Comparison of ENCODE assay signal across 8 cellular contexts in genomic region chr19:1264801-1265610, GRCh38. TPM values are rescaled to one million over a fixed set of nuclear protein-coding genes. Genes with fewer than 3 reads are reported as not detected.
DNase-seq lines count a peak whose midpoint lies in the region; ATAC-seq, FAIRE-seq and TF ChIP-seq lines count a peak whose summit lies in the region.

No MANE protein-coding gene starts in this region.

- BruUV-seq in GM12878 (replicated peaks; lab: Mats Ljungman, UMichigan) = no TSS peak

- SMC1A ChIA-PET in GM12878 (lab: Charles Lee; ENCODE audit: uncharacterized antibody, unreplicated experiment) = interaction anchor here (7.3 kb wide), 1 partner anchor 21 kb away, joined by 172 read pairs; the partner anchor contains the start of gene ATP5F1D

- POLR2A ChIA-PET in GM12878 (lab: Charles Lee) = interaction anchor here (1.0 to 8.7 kb wide), 2 partner anchors 12 to 21 kb away, joined by 3 to 184 read pairs; partner anchors contain the start of gene ATP5F1D

- FAIRE-seq in GM12878 (lab: Jason Lieb, UNC) = no peak
- FAIRE-seq in kidney (lab: Jason Lieb, UNC) = no peak

- H3K9ac ChIP-seq in HUES64 (ENCODE audit: low read depth, low read length) = peak overlapping the region; percentile 61
- no peak overlapping the region for H3K9ac ChIP-seq in GM12878 (ENCODE audit: control insufficient read depth, insufficient read depth, low read length)
- H3K9ac ChIP-seq in kidney (ENCODE audit: low read length in 2 of 2) = no peak overlapping the region

- CTCF ChIA-PET in GM12878 (lab: Yijun Ruan, JAX) = interaction anchor here (1.2 to 7.2 kb wide), 3 partner anchors 12 to 22 kb away, joined by 3 to 363 read pairs (median 26); partner anchors contain the start of gene ATP5F1D

- peak in 1 of 2 experiments; percentile 49; a peak in 1 of 4 replicates for TF ChIP-seq EP300 in GM12878 (IDR thresholded peaks at IDR 0.05; ENCODE audit: borderline replicate concordance in 1 of 2, control insufficient read depth in 1 of 2, low read depth in 2 of 2, low read length in 2 of 2)

- peak overlapping the region; percentile 66 for H3K4me2 ChIP-seq in GM12878 (ENCODE audit: control insufficient read depth, insufficient read depth)

- in situ Hi-C loops in GM12878 (cut with MboI) = loop anchor here (10.0 kb wide), 1 partner anchor 820 kb away; no protein-coding TSS in a partner anchor

- H3K4me1 ChIP-seq in BE2C (peaks cover 55% of the 10 kb centered on the region), HUES64 (ENCODE audit: insufficient read depth, low read length) (peaks cover 35% of the 10 kb centered on the region), GM12878 (ENCODE audit: control insufficient read depth, insufficient read depth, low read length) (peaks cover 55% of the 10 kb centered on the region), kidney (ENCODE audit: control insufficient read depth in 1 of 2, insufficient read depth in 1 of 2, low read depth in 1 of 2, low read length in 2 of 2) (peaks cover 36 to 57% of the 10 kb centered on the region in 2 donors)

- TF ChIP-seq CTCF in BE2C (IDR thresholded peaks at IDR 0.05; ENCODE audit: low read depth, low read length) = no peak
- no peak for TF ChIP-seq CTCF in GM12878 (IDR thresholded peaks at IDR 0.05 in 2 of 3, conservative IDR thresholded peaks at IDR 0.05 in 1 of 3; ENCODE audit: control insufficient read depth in 2 of 3, extremely low read depth in 1 of 3, insufficient read depth in 1 of 3, low read depth in 3 of 3, low read length in 3 of 3)
- no peak for TF ChIP-seq CTCF in kidney (IDR thresholded peaks at IDR 0.05; ENCODE audit: borderline replicate concordance, extremely low read depth, insufficient read depth)

- H3K27ac ChIP-seq in HUES64 (ENCODE audit: low read depth, low read length) (peak overlapping the region; percentile 77), GM12878 (ENCODE audit: control insufficient read depth, insufficient read depth) (peak overlapping the region; percentile 16), kidney (ENCODE audit: low read depth in 2 of 2, low read length in 2 of 2) (peak overlapping the region; percentile 37 to 71)

- H2AFZ ChIP-seq in GM12878 (ENCODE audit: control insufficient read depth, low read depth, low read length) = no peak overlapping the region

- intact Hi-C loops in GM12878 (cut with micrococcal nuclease; ENCODE audit: unreplicated experiment) = no loop called here
- intact Hi-C loops in kidney (cut with DNase I) = no loop called here

- RAD21 ChIA-PET in GM12878 (lab: Charles Lee; ENCODE audit: unreplicated experiment) = interaction anchor here (1.3 to 5.1 kb wide), 5 partner anchors 12 to 198 kb away, joined by 4 to 336 read pairs (median 9); partner anchors contain the start of gene ARHGAP45

- 0 out of 2 replicates have a peak, but pooled peaks have one; percentile 14 for TF ChIP-seq POLR2A in GM12878 (IDR thresholded peaks at IDR 0.05; ENCODE audit: low read depth, low read length)

- peak; percentile 64 for DNase-seq in BE2C
- DNase-seq in GM12878 (ENCODE audit: low read depth, low spot score) = no peak
- peak; percentile 93 for DNase-seq in kidney
- peak; percentile 88 for DNase-seq in stromal cell of bone marrow (ENCODE audit: low read depth)
- no peak for DNase-seq in NCI-H526 (lab: John Stamatoyannopoulos, UW)
- DNase-seq in activated CD4-positive, alpha-beta T cell treated with anti-CD3 and anti-CD28 coated beads for 1 hour = no peak

- H3K4me3 ChIP-seq in BE2C (ENCODE audit: low read depth, low read length) (no peak overlapping the region), HUES64 (ENCODE audit: low read length) (no peak overlapping the region), GM12878 (peak overlapping the region; percentile 10; the same call in 1 of the 2 replicates), kidney (ENCODE audit: low read length in 2 of 2) (no peak overlapping the region)

- H3K9me3 ChIP-seq in BE2C = no peaks in the 10 kb centered on the region
- H3K9me3 ChIP-seq in HUES64 (ENCODE audit: insufficient read depth, low read depth, low read length) = no peaks in the 10 kb centered on the region
- no peaks in the 10 kb centered on the region for H3K9me3 ChIP-seq in GM12878 (replicated peaks; ENCODE audit: control insufficient read depth, insufficient read depth, low read length)
- H3K9me3 ChIP-seq in kidney (ENCODE audit: control insufficient read depth in 1 of 2, low read length in 2 of 2) = no peaks in the 10 kb centered on the region

- 66% methylated on average over 26 of the region's 26 CpGs for WGBS in HUES64
- WGBS in GM12878 (ENCODE audit: insufficient coverage, insufficient replicate concordance, low lambda C conversion rate, missing lambda C conversion rate) = 1% methylated on average over 26 of the region's 26 CpGs

- H3K36me3 ChIP-seq in BE2C (no peaks in the 10 kb centered on the region), HUES64 (ENCODE audit: insufficient read depth, low read length) (0 out of 2 replicates have a peak, but pooled peaks cover 6% of the 10 kb centered on the region), GM12878 (ENCODE audit: control insufficient read depth in 2 of 2, insufficient read depth in 2 of 2, low read length in 1 of 2) (no peaks in the 10 kb centered on the region), kidney (ENCODE audit: control insufficient read depth in 1 of 2, insufficient read depth in 2 of 2, low read length in 2 of 2) (no peaks in the 10 kb centered on the region)

- peaks cover 31% of the 10 kb centered on the region for H3K79me2 ChIP-seq in GM12878 (ENCODE audit: control insufficient read depth, insufficient read depth, low read length)

- ATAC-seq in GM12878 (peak; percentile 3), GM19452 (IDR thresholded peaks at IDR 0.05; ENCODE audit: unreplicated experiment) (no peak)

- no peak for TF ChIP-seq RAD21 in GM12878 (IDR thresholded peaks at IDR 0.05; ENCODE audit: insufficient read depth, low read depth, low read length)

- H3K27me3 ChIP-seq in BE2C (peaks cover 3% of the 10 kb centered on the region; the same call in 1 of the 2 replicates), HUES64 (ENCODE audit: insufficient read depth, low read length) (peaks cover 10% of the 10 kb centered on the region), GM12878 (replicated peaks in 1 of 2; ENCODE audit: control insufficient read depth in 2 of 2, insufficient read depth in 2 of 2, low read length in 1 of 2) (no peaks in the 10 kb centered on the region)

- no peaks in the 10 kb centered on the region; the same call in 1 of the 2 replicates for H4K20me1 ChIP-seq in GM12878 (ENCODE audit: control insufficient read depth, insufficient read depth)

RNA-seq across cellular contexts. Expression of gene CIRBP, which starts 4.1 kb away (rescaled TPM):
- 385 TPM for polyA plus RNA-seq in BE2C (2012; ENCODE audit: insufficient read depth, insufficient read length, low read depth)
- polyA plus RNA-seq in HUES64 (2013, experiment 1 of 2) = 162 TPM
- 166 TPM for polyA plus RNA-seq in HUES64 (2013, experiment 2 of 2)
- 275 and 320 TPM in 2 replicates for total RNA-seq in GM12878 (2013; cell fraction: nucleolus; rRNA removed)
- total RNA-seq in GM12878 (2014; rRNA removed) (216 and 225 TPM in 2 replicates), GM12878 (2014; rRNA removed; fragmentation: Illumina TruSeq; extraction: Trizol) (228 and 243 TPM in 2 replicates), GM12878 (2021) (264 and 284 TPM in 2 replicates), kidney (533 TPM)
- 115 TPM for polyA plus RNA-seq in GM12878 (2011; ENCODE audit: low read depth)
- polyA plus RNA-seq in GM12878 (2011; rRNA removed) (153 and 253 TPM in 2 replicates), GM12878 (2014; fragmentation: Illumina TruSeq; extraction: Trizol) (152 and 313 TPM in 2 replicates), GM12878 (2014; fragmentation: Nextera tagmentation; extraction: Ambion mirVana) (10 to 100 TPM; 27.6 to 52.4 TPM), GM12878 (2014; rRNA removed) (335 and 370 TPM in 2 replicates), GM12878 (2016; fragmentation: Nextera tagmentation; extraction: Ambion mirVana) (100 to 1,000 TPM; 162 to 166 TPM), kidney (ENCODE audit: insufficient read depth, low read depth, low replicate concordance) (408 TPM)
- polyA plus RNA-seq in GM12878 (2011; cell fraction: cytosol; rRNA removed) = 253 and 279 TPM in 2 replicates
- 892 and 1,145 TPM in 2 replicates for polyA plus RNA-seq in GM12878 (2011; cell fraction: nucleus; rRNA removed)
- polyA plus RNA-seq in GM12878 (2012) = 254 and 374 TPM in 2 replicates
- polyA minus RNA-seq in GM12878 (2011; rRNA and poly(A)+ RNA removed) = 50.8 and 65.0 TPM in 2 replicates
- polyA minus RNA-seq in GM12878 (2011; cell fraction: cytosol; rRNA and poly(A)+ RNA removed) = 44.4 and 56.1 TPM in 2 replicates
- 81.2 and 108 TPM in 2 replicates for polyA minus RNA-seq in GM12878 (2011; cell fraction: nucleus; rRNA and poly(A)+ RNA removed)

RNA-seq across cellular contexts. Expression of gene FAM174C, which starts 10.3 kb away (rescaled TPM):
- 224 TPM for polyA plus RNA-seq in BE2C (2012; ENCODE audit: insufficient read depth, insufficient read length, low read depth)
- 31.0 TPM for polyA plus RNA-seq in HUES64 (2013, experiment 1 of 2)
- 30.9 TPM for polyA plus RNA-seq in HUES64 (2013, experiment 2 of 2)
- 15.3 and 16.8 TPM in 2 replicates for total RNA-seq in GM12878 (2013; cell fraction: nucleolus; rRNA removed)
- total RNA-seq in GM12878 (2014; rRNA removed) = 52.8 and 57.6 TPM in 2 replicates
- total RNA-seq in GM12878 (2014; rRNA removed; fragmentation: Illumina TruSeq; extraction: Trizol) = 15.4 and 18.8 TPM in 2 replicates
- total RNA-seq in GM12878 (2021) = 71.8 and 73.0 TPM in 2 replicates
- 13.7 TPM for polyA plus RNA-seq in GM12878 (2011; ENCODE audit: low read depth)
- 14.8 and 29.6 TPM in 2 replicates for polyA plus RNA-seq in GM12878 (2011; rRNA removed)
- polyA plus RNA-seq in GM12878 (2011; cell fraction: cytosol; rRNA removed) = 85.8 and 125 TPM in 2 replicates
- 64.1 and 89.0 TPM in 2 replicates for polyA plus RNA-seq in GM12878 (2011; cell fraction: nucleus; rRNA removed)
- 61.2 and 63.0 TPM in 2 replicates for polyA plus RNA-seq in GM12878 (2012)
- 1.1 and 8.1 TPM in 2 replicates for polyA plus RNA-seq in GM12878 (2014; fragmentation: Illumina TruSeq; extraction: Trizol)
- 1 to 10 TPM in 1 of 2 experiments, under 1 TPM in 1; 0.89 to 6.9 TPM for polyA plus RNA-seq in GM12878 (2014; fragmentation: Nextera tagmentation; extraction: Ambion mirVana)
- 94.6 and 104 TPM in 2 replicates for polyA plus RNA-seq in GM12878 (2014; rRNA removed)
- 10 to 100 TPM; 72.0 to 79.9 TPM for polyA plus RNA-seq in GM12878 (2016; fragmentation: Nextera tagmentation; extraction: Ambion mirVana)
- 10.3 and 34.2 TPM in 2 replicates for polyA minus RNA-seq in GM12878 (2011; rRNA and poly(A)+ RNA removed)
- polyA minus RNA-seq in GM12878 (2011; cell fraction: cytosol; rRNA and poly(A)+ RNA removed) = 20.5 and 25.9 TPM in 2 replicates
- 11.1 and 20.1 TPM in 2 replicates for polyA minus RNA-seq in GM12878 (2011; cell fraction: nucleus; rRNA and poly(A)+ RNA removed)
- total RNA-seq in kidney = 35.3 TPM
- polyA plus RNA-seq in kidney (ENCODE audit: insufficient read depth, low read depth, low replicate concordance) = 94.7 TPM

RNA-seq across cellular contexts. Expression of gene MIDN, which starts 16.6 kb away (rescaled TPM):
- polyA plus RNA-seq in BE2C (2012; ENCODE audit: insufficient read depth, insufficient read length, low read depth) = 186 TPM
- 116 TPM for polyA plus RNA-seq in HUES64 (2013, experiment 1 of 2)
- 108 TPM for polyA plus RNA-seq in HUES64 (2013, experiment 2 of 2)
- total RNA-seq in GM12878 (2013; cell fraction: nucleolus; rRNA removed) = 69.3 and 73.1 TPM in 2 replicates
- 6.1 and 8.4 TPM in 2 replicates for total RNA-seq in GM12878 (2014; rRNA removed)
- total RNA-seq in GM12878 (2014; rRNA removed; fragmentation: Illumina TruSeq; extraction: Trizol) = 6.5 and 7.0 TPM in 2 replicates
- 51.5 and 52.3 TPM in 2 replicates for total RNA-seq in GM12878 (2021)
- 6.0 TPM for polyA plus RNA-seq in GM12878 (2011; ENCODE audit: low read depth)
- polyA plus RNA-seq in GM12878 (2011; rRNA removed) = 7.6 and 12.2 TPM in 2 replicates
- polyA plus RNA-seq in GM12878 (2011; cell fraction: cytosol; rRNA removed) = 24.2 and 29.5 TPM in 2 replicates
- polyA plus RNA-seq in GM12878 (2011; cell fraction: nucleus; rRNA removed) = 102 and 129 TPM in 2 replicates
- 26.6 and 35.6 TPM in 2 replicates for polyA plus RNA-seq in GM12878 (2012)
- 4.2 and 7.9 TPM in 2 replicates for polyA plus RNA-seq in GM12878 (2014; fragmentation: Illumina TruSeq; extraction: Trizol)
- under 1 TPM; 0.38 to 0.63 TPM for polyA plus RNA-seq in GM12878 (2014; fragmentation: Nextera tagmentation; extraction: Ambion mirVana)
- polyA plus RNA-seq in GM12878 (2014; rRNA removed) = 30.9 and 33.7 TPM in 2 replicates
- 1 to 10 TPM; 2.3 TPM for polyA plus RNA-seq in GM12878 (2016; fragmentation: Nextera tagmentation; extraction: Ambion mirVana)
- polyA minus RNA-seq in GM12878 (2011; rRNA and poly(A)+ RNA removed) = 2.3 and 11.8 TPM in 2 replicates
- 21.7 and 23.8 TPM in 2 replicates for polyA minus RNA-seq in GM12878 (2011; cell fraction: cytosol; rRNA and poly(A)+ RNA removed)
- 29.9 and 46.6 TPM in 2 replicates for polyA minus RNA-seq in GM12878 (2011; cell fraction: nucleus; rRNA and poly(A)+ RNA removed)
- 205 TPM for total RNA-seq in kidney
- 21.3 TPM for polyA plus RNA-seq in kidney (ENCODE audit: insufficient read depth, low read depth, low replicate concordance)

RNA-seq across cellular contexts. Expression of gene EFNA2, which starts 20.7 kb away (rescaled TPM):
- polyA plus RNA-seq in BE2C (2012; ENCODE audit: insufficient read depth, insufficient read length, low read depth) = 2.7 TPM
- polyA plus RNA-seq in HUES64 (2013, experiment 1 of 2) = 7.6 TPM
- 12.2 TPM for polyA plus RNA-seq in HUES64 (2013, experiment 2 of 2)
- total RNA-seq in GM12878 (2013; cell fraction: nucleolus; rRNA removed) = not detected in 2 replicates
- total RNA-seq in GM12878 (2014; rRNA removed) = not detected in 2 replicates
- total RNA-seq in GM12878 (2014; rRNA removed; fragmentation: Illumina TruSeq; extraction: Trizol) = not detected in 2 replicates
- not detected in 2 replicates for total RNA-seq in GM12878 (2021)
- polyA plus RNA-seq in GM12878 (2011; ENCODE audit: low read depth) = not detected
- polyA plus RNA-seq in GM12878 (2011; rRNA removed) = not detected in 2 replicates
- polyA plus RNA-seq in GM12878 (2011; cell fraction: cytosol; rRNA removed) = not detected in 2 replicates
- polyA plus RNA-seq in GM12878 (2011; cell fraction: nucleus; rRNA removed) = not detected in 2 replicates
- not detected in 2 replicates for polyA plus RNA-seq in GM12878 (2012)
- polyA plus RNA-seq in GM12878 (2014; fragmentation: Illumina TruSeq; extraction: Trizol) = not detected in 2 replicates
- not detected for polyA plus RNA-seq in GM12878 (2014; fragmentation: Nextera tagmentation; extraction: Ambion mirVana)
- polyA plus RNA-seq in GM12878 (2014; rRNA removed) = not detected in 2 replicates
- not detected for polyA plus RNA-seq in GM12878 (2016; fragmentation: Nextera tagmentation; extraction: Ambion mirVana)
- polyA minus RNA-seq in GM12878 (2011; rRNA and poly(A)+ RNA removed) = not detected in 2 replicates
- polyA minus RNA-seq in GM12878 (2011; cell fraction: cytosol; rRNA and poly(A)+ RNA removed) = not detected in 2 replicates
- polyA minus RNA-seq in GM12878 (2011; cell fraction: nucleus; rRNA and poly(A)+ RNA removed) = not detected in 2 replicates
- total RNA-seq in kidney = not detected
- not detected for polyA plus RNA-seq in kidney (ENCODE audit: insufficient read depth, low read depth, low replicate concordance)

RNA-seq across cellular contexts. Expression of gene ATP5F1D, which starts 23.5 kb away (rescaled TPM):
- polyA plus RNA-seq in BE2C (2012; ENCODE audit: insufficient read depth, insufficient read length, low read depth) = 658 TPM
- 131 TPM for polyA plus RNA-seq in HUES64 (2013, experiment 1 of 2)
- 132 TPM for polyA plus RNA-seq in HUES64 (2013, experiment 2 of 2)
- 14.2 and 16.6 TPM in 2 replicates for total RNA-seq in GM12878 (2013; cell fraction: nucleolus; rRNA removed)
- 45.8 and 52.5 TPM in 2 replicates for total RNA-seq in GM12878 (2014; rRNA removed)
- 18.9 and 23.6 TPM in 2 replicates for total RNA-seq in GM12878 (2014; rRNA removed; fragmentation: Illumina TruSeq; extraction: Trizol)
- 304 and 305 TPM in 2 replicates for total RNA-seq in GM12878 (2021)
- polyA plus RNA-seq in GM12878 (2011; ENCODE audit: low read depth) = 34.8 TPM
- 18.5 and 46.6 TPM in 2 replicates for polyA plus RNA-seq in GM12878 (2011; rRNA removed)
- polyA plus RNA-seq in GM12878 (2011; cell fraction: cytosol; rRNA removed) = 109 and 189 TPM in 2 replicates
- polyA plus RNA-seq in GM12878 (2011; cell fraction: nucleus; rRNA removed) = 95.0 and 142 TPM in 2 replicates
- 163 and 185 TPM in 2 replicates for polyA plus RNA-seq in GM12878 (2012)
- 1.4 and 12.8 TPM in 2 replicates for polyA plus RNA-seq in GM12878 (2014; fragmentation: Illumina TruSeq; extraction: Trizol)
- 10 to 100 TPM in 1 of 2 experiments, 1 to 10 TPM in 1; 7.2 to 45.0 TPM for polyA plus RNA-seq in GM12878 (2014; fragmentation: Nextera tagmentation; extraction: Ambion mirVana)
- 179 and 216 TPM in 2 replicates for polyA plus RNA-seq in GM12878 (2014; rRNA removed)
- 100 to 1,000 TPM; 355 to 357 TPM for polyA plus RNA-seq in GM12878 (2016; fragmentation: Nextera tagmentation; extraction: Ambion mirVana)
- 38.4 and 79.7 TPM in 2 replicates for polyA minus RNA-seq in GM12878 (2011; rRNA and poly(A)+ RNA removed)
- 73.8 and 96.8 TPM in 2 replicates for polyA minus RNA-seq in GM12878 (2011; cell fraction: cytosol; rRNA and poly(A)+ RNA removed)
- polyA minus RNA-seq in GM12878 (2011; cell fraction: nucleus; rRNA and poly(A)+ RNA removed) = 21.4 and 39.0 TPM in 2 replicates
- 183 TPM for total RNA-seq in kidney
- polyA plus RNA-seq in kidney (ENCODE audit: insufficient read depth, low read depth, low replicate concordance) = 641 TPM

Comparison
In these comparisons a context has a peak if more than half of its experiments do, and no peak if none do; other contexts are left out.
1. DNase-seq: peak in BE2C (single experiment), kidney (single experiment) and stromal cell of bone marrow (single experiment); none in GM12878 (single experiment), NCI-H526 (0 of 2) and activated CD4-positive, alpha-beta T cell treated with anti-CD3 and anti-CD28 coated beads for 1 hour (single experiment).
2. H3K27ac ChIP-seq: peak in every context shown above with its lines; median percentile 77 in HUES64; 54 in kidney; 16 in GM12878.